Comparison of ENCODE assay signal across 19 cellular contexts in the genomic region with DNA sequence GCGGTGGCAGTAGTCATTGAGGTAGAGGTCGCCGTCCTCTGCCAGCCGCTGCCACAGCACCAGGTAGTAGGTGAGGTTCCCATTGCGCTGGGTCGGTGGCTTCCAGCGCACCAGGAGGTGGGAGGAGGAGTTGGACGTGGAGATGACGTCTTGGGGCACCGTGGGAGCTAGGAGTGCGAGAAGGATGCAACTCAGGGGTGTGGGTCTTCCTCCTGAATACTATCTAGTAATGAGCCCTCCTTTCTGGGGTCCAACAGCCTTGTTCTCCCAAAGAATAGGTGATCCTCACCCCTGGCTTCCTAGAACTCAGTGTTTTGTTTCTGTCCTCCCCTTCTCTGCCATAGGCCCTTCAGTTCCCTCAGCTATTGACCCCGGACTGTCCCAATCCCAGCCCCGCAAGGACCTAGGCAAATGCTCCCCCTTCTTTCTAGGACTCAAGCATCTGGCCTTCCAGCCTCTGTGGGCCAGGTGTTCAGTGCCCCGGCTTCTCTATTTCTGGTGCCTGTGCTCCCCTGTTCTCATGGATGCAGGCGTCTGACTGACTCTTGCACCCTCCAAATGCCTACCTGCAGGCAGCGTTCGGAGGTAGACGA. TPM values are rescaled to one million over a fixed set of nuclear protein-coding genes. Genes with fewer than 3 reads are reported as not detected.
DNase-seq lines count a peak whose midpoint lies in the region; ATAC-seq and TF ChIP-seq lines count a peak whose summit lies in the region.
"Had no signal": no experiment of that assay in that cellular context is flagged by ENCODE, and none has a peak within 500 bp of the region (broad histone marks: within the 10 kb centered on the region; RNA-seq: fewer than 3 reads in every experiment).

No MANE protein-coding gene starts in this region.

- no peak for ATAC-seq in CD4-positive, alpha-beta T cell (ENCODE audit: poor library complexity)
- ATAC-seq in esophagus mucosa (no peak), GM21367 (IDR thresholded peaks at IDR 0.05; ENCODE audit: unreplicated experiment) (no peak)

- BruUV-seq in MCF 10A (replicated peaks; lab: Mats Ljungman, UMichigan), result no TSS peak

- no peak overlapping the region for H3K9ac ChIP-seq in iPS-20b (ENCODE audit: low read depth, low read length)

- no peak overlapping the region for H3K27ac Mint-ChIP-seq in CD4-positive, alpha-beta T cell
- H3K27ac Mint-ChIP-seq in activated naive CD8-positive, alpha-beta T cell treated with anti-CD3 and anti-CD28 coated beads for 36 hours, result no peak overlapping the region
- H3K27ac Mint-ChIP-seq in MCF 10A (ENCODE audit: low read depth, unreplicated experiment), result no peak overlapping the region

- H3K9me3 ChIP-seq in CD4-positive, alpha-beta T cell (ENCODE audit: control insufficient read depth, low read length), result no peaks in the 10 kb centered on the region
- no peaks in the 10 kb centered on the region for H3K9me3 ChIP-seq in iPS-20b (ENCODE audit: insufficient read depth, low read depth, low read length)
- H3K9me3 ChIP-seq: HAP-1 had no signal

- no peak for TF ChIP-seq CTCF in CD4-positive, alpha-beta T cell (IDR thresholded peaks at IDR 0.05)
- TF ChIP-seq CTCF in GM20000 (IDR thresholded peaks at IDR 0.05; ENCODE audit: extremely low read depth, missing control alignments) (no peak), MCF 10A (IDR thresholded peaks at IDR 0.05; ENCODE audit: unreplicated experiment) (no peak)

- H3K4me1 ChIP-seq in iPS-20b (ENCODE audit: insufficient read depth, low read length), result 0 out of 2 replicates have a peak, but pooled peaks cover 2% of the 10 kb centered on the region
- H3K4me1 ChIP-seq: HAP-1 had no signal

- H3K36me3 ChIP-seq in iPS-20b (ENCODE audit: insufficient read depth, low read depth, low read length), result no peaks in the 10 kb centered on the region
- H3K36me3 ChIP-seq: HAP-1 had no signal

- peaks cover 46% of the 10 kb centered on the region for H3K4me1 Mint-ChIP-seq in CD4-positive, alpha-beta T cell (ENCODE audit: low read depth)
- peaks cover 19% of the 10 kb centered on the region for H3K4me1 Mint-ChIP-seq in activated naive CD8-positive, alpha-beta T cell treated with anti-CD3 and anti-CD28 coated beads for 36 hours
- H3K4me1 Mint-ChIP-seq in MCF 10A (ENCODE audit: insufficient read depth, unreplicated experiment), result no peaks in the 10 kb centered on the region

- no peaks in the 10 kb centered on the region for H3K36me3 Mint-ChIP-seq in CD4-positive, alpha-beta T cell (ENCODE audit: low read depth)
- H3K36me3 Mint-ChIP-seq in activated naive CD8-positive, alpha-beta T cell treated with anti-CD3 and anti-CD28 coated beads for 36 hours, result no peaks in the 10 kb centered on the region
- H3K36me3 Mint-ChIP-seq in MCF 10A (ENCODE audit: insufficient read depth, unreplicated experiment), result no peaks in the 10 kb centered on the region

- DNase-seq in CD4-positive, alpha-beta T cell, result no peak
- DNase-seq in GM20000 (ENCODE audit: low spot score), result peak; percentile 15
- no peak for DNase-seq in activated naive CD8-positive, alpha-beta T cell treated with anti-CD3 and anti-CD28 coated beads for 36 hours
- DNase-seq in MCF 10A (ENCODE audit: unreplicated experiment), result no peak
- no peak for DNase-seq in anterior cingulate cortex (lab: John Stamatoyannopoulos, UW)
- DNase-seq: COR-L47, DMS153, EL, NCI-H187, NCI-H226, NCI-H526 treated with DMSO at 0.1 percent for 48 hours, SHP77 had no signal

- CTCF ChIA-PET in CD4-positive, alpha-beta T cell (lab: Charles Lee), result interaction anchor here (0.9 kb wide), 1 partner anchor 28 kb away, joined by 3 read pairs; no protein-coding TSS in a partner anchor
- CTCF ChIA-PET in MCF 10A (lab: Yijun Ruan, JAX), result interaction anchor here (18.7 kb wide), 1 partner anchor 7 kb away, joined by 353 read pairs; no protein-coding TSS in a partner anchor

- H3K27me3 ChIP-seq in CD4-positive, alpha-beta T cell (ENCODE audit: control insufficient read depth, insufficient read depth, low read length), result peaks cover 36% of the 10 kb centered on the region
- H3K27me3 ChIP-seq in iPS-20b (ENCODE audit: insufficient read depth, low read length), result peaks cover 99% of the 10 kb centered on the region

- POLR2A ChIA-PET in CD4-positive, alpha-beta T cell (lab: Charles Lee), result no interaction called here
- POLR2A ChIA-PET in MCF 10A (lab: Yijun Ruan, JAX), result no interaction called here

- peaks cover 68% of the 10 kb centered on the region for H3K27me3 Mint-ChIP-seq in CD4-positive, alpha-beta T cell
- peaks cover 74% of the 10 kb centered on the region for H3K27me3 Mint-ChIP-seq in activated naive CD8-positive, alpha-beta T cell treated with anti-CD3 and anti-CD28 coated beads for 36 hours
- peaks cover 36% of the 10 kb centered on the region for H3K27me3 Mint-ChIP-seq in MCF 10A (ENCODE audit: insufficient read depth, unreplicated experiment)

- H3K27ac ChIP-seq in CD4-positive, alpha-beta T cell (ENCODE audit: low read depth, low read length), result no peak overlapping the region
- no peak overlapping the region for H3K27ac ChIP-seq in iPS-20b (ENCODE audit: low read length)
- H3K27ac ChIP-seq: C4-2B had no signal

- H3K4me3 Mint-ChIP-seq in CD4-positive, alpha-beta T cell, result peak overlapping the region; percentile 65
- peak overlapping the region; percentile 37 for H3K4me3 Mint-ChIP-seq in activated naive CD8-positive, alpha-beta T cell treated with anti-CD3 and anti-CD28 coated beads for 36 hours
- H3K4me3 Mint-ChIP-seq in MCF 10A (ENCODE audit: unreplicated experiment), result no peak overlapping the region

- intact Hi-C loops in CD4-positive, alpha-beta T cell (cut with DNase I, micrococcal nuclease), result loop anchor here (5.0 kb wide), 1 partner anchor 34 kb away; no protein-coding TSS in a partner anchor
- intact Hi-C loops in MCF 10A (cut with micrococcal nuclease), result no loop called here

- no peaks in the 10 kb centered on the region for H3K9me3 Mint-ChIP-seq in CD4-positive, alpha-beta T cell
- H3K9me3 Mint-ChIP-seq in activated naive CD8-positive, alpha-beta T cell treated with anti-CD3 and anti-CD28 coated beads for 36 hours, result no peaks in the 10 kb centered on the region
- no peaks in the 10 kb centered on the region for H3K9me3 Mint-ChIP-seq in MCF 10A (ENCODE audit: unreplicated experiment)

- H3K4me3 ChIP-seq in iPS-20b (ENCODE audit: low read length), result peak overlapping the region; percentile 51; the same call in 1 of the 2 replicates
- H3K4me3 ChIP-seq: HAP-1 had no signal

RNA-seq across cellular contexts. Expression of gene INSRR, which starts 12.9 kb away (rescaled TPM):
- not detected for total RNA-seq in CD4-positive, alpha-beta T cell
- under 1 TPM; 0.12 to 0.20 TPM for total RNA-seq in activated naive CD8-positive, alpha-beta T cell treated with anti-CD3 and anti-CD28 coated beads for 36 hours
- total RNA-seq in esophagus mucosa, result not detected
- total RNA-seq in MCF 10A (2022), result not detected in 2 replicates
- total RNA-seq: HT1080, LHCN-M2 had no signal

RNA-seq across cellular contexts. Expression of gene NTRK1, which starts 14.6 kb away (rescaled TPM):
- total RNA-seq in CD4-positive, alpha-beta T cell, result under 1 TPM; 0.42 to 0.52 TPM
- 1 to 10 TPM; 3.4 to 4.0 TPM for total RNA-seq in activated naive CD8-positive, alpha-beta T cell treated with anti-CD3 and anti-CD28 coated beads for 36 hours
- total RNA-seq in esophagus mucosa (0.16 TPM), MCF 10A (2022) (0.15 and 0.33 TPM in 2 replicates)
- total RNA-seq: LHCN-M2 had no signal

RNA-seq across cellular contexts. Expression of gene SH2D2A, which starts 29.4 kb away (rescaled TPM):
- total RNA-seq in CD4-positive, alpha-beta T cell, result 10 to 100 TPM; 51.6 to 51.8 TPM
- 100 to 1,000 TPM; 186 TPM for total RNA-seq in activated naive CD8-positive, alpha-beta T cell treated with anti-CD3 and anti-CD28 coated beads for 36 hours
- total RNA-seq in esophagus mucosa (1.4 TPM), MCF 10A (2022) (19.2 and 27.9 TPM in 2 replicates)
- total RNA-seq: LHCN-M2 had no signal

RNA-seq across cellular contexts. Expression of gene PEAR1, which starts 47.5 kb away (rescaled TPM):
- total RNA-seq in CD4-positive, alpha-beta T cell, result under 1 TPM; 0.20 to 0.41 TPM
- total RNA-seq in activated naive CD8-positive, alpha-beta T cell treated with anti-CD3 and anti-CD28 coated beads for 36 hours, result not detected
- total RNA-seq in esophagus mucosa (1.6 TPM), MCF 10A (2022) (6.5 and 8.8 TPM in 2 replicates)
